ENCODE assay signal across 16 cellular contexts in the genomic region with DNA sequence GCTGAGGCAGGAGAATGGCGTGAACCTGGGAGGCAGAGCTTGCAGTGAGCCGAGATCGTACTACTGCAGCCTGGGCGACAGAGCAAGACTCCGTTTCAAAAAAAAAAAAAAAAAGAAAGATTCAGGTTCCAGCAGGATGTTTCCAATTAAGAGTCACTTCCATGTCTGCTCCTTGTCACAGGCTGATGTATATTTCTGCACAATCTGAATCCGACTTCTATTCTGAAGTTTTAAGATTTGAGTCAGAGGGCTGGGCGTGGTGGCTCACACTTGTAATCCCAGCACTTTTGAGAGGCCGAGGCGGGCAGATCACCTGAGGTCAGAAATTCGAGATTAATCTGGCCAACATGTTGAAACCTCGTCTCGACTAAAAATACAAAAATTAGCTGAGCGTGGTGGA.
"Had no signal": no experiment of that assay in that cellular context is flagged by ENCODE, and none has a peak within 500 bp of the region (broad histone marks: within the 10 kb centered on the region; RNA-seq: fewer than 3 reads in every experiment).

No MANE protein-coding gene starts in this region.

- H3K4me3 ChIP-seq: cardiac muscle cell, dorsolateral prefrontal cortex, hepatocyte, neural progenitor cell, ovary, tibial nerve, vagina had no signal

- H3K4me3 Mint-ChIP-seq: activated CD8-positive, alpha-beta memory T cell treated with anti-CD3 and anti-CD28 coated beads, Interleukin-2, amount 10 ng/mL, durations not matched to agents 7 days and 5 days; activated naive CD4-positive, alpha-beta T cell treated with anti-CD3 and anti-CD28 coated beads, Interleukin-2, amount 50 U/mL, for 24 hours; naive B cell; neural progenitor cell had no signal

- H3K36me3 ChIP-seq: ovary had no signal

- H3K4me2 ChIP-seq: hepatocyte, neural progenitor cell had no signal

- ATAC-seq: activated CD8-positive, alpha-beta memory T cell treated with anti-CD3 and anti-CD28 coated beads, Interleukin-2, amount 10 ng/mL, durations not matched to agents 7 days and 5 days; left lobe of liver had no signal

- H3K4me1 Mint-ChIP-seq: activated CD8-positive, alpha-beta memory T cell treated with anti-CD3 and anti-CD28 coated beads, Interleukin-2, amount 10 ng/mL, durations not matched to agents 7 days and 5 days; neural progenitor cell had no signal

- H3K9me3 ChIP-seq: ovary, tibial nerve, vagina had no signal

- H3K27me3 ChIP-seq: cardiac muscle cell, dorsolateral prefrontal cortex, hepatocyte, neural progenitor cell, ovary, tibial nerve, vagina had no signal

- H3K9me3 Mint-ChIP-seq: activated naive CD4-positive, alpha-beta T cell treated with anti-CD3 and anti-CD28 coated beads, Interleukin-2, amount 50 U/mL, for 24 hours; naive B cell; neural progenitor cell had no signal

- H3K4me1 ChIP-seq: neural progenitor cell, tibial nerve, vagina had no signal

- H3K36me3 Mint-ChIP-seq: activated naive CD4-positive, alpha-beta T cell treated with anti-CD3 and anti-CD28 coated beads, Interleukin-2, amount 50 U/mL, for 24 hours; naive B cell had no signal

- H2AFZ ChIP-seq: hepatocyte, neural progenitor cell had no signal

- DNase-seq: activated CD4-positive, alpha-beta T cell treated with anti-CD3 and anti-CD28 coated beads, Interleukin-2, amount 50 U/mL, for 48 hours; activated CD8-positive, alpha-beta memory T cell treated with anti-CD3 and anti-CD28 coated beads, Interleukin-2, amount 10 ng/mL, durations not matched to agents 7 days and 5 days; activated effector memory CD4-positive, alpha-beta T cell treated with Interleukin-2 at 50 U/mL for 16 hours; activated T-cell treated with anti-CD3 and anti-CD28 coated beads, Interleukin-2, amount 50 U/mL, for 1 hour; dorsolateral prefrontal cortex; naive B cell; ovary; stimulated activated CD4-positive, alpha-beta T cell treated with anti-CD3 and anti-CD28 coated beads, Interleukin-12 subunit alpha, Interleukin-12 subunit beta, amount 100 ng/mL, for 4 hours; stimulated activated CD4-positive, alpha-beta T cell treated with anti-CD3 and anti-CD28 coated beads, Interleukin-2, amount 100 ng/mL, for 24 hours had no signal

- H3K27me3 Mint-ChIP-seq: activated CD8-positive, alpha-beta memory T cell treated with anti-CD3 and anti-CD28 coated beads, Interleukin-2, amount 10 ng/mL, durations not matched to agents 7 days and 5 days; activated naive CD4-positive, alpha-beta T cell treated with anti-CD3 and anti-CD28 coated beads, Interleukin-2, amount 50 U/mL, for 24 hours; naive B cell had no signal

- H3K79me2 ChIP-seq: hepatocyte had no signal

- H3K27ac Mint-ChIP-seq: activated CD8-positive, alpha-beta memory T cell treated with anti-CD3 and anti-CD28 coated beads, Interleukin-2, amount 10 ng/mL, durations not matched to agents 7 days and 5 days; activated naive CD4-positive, alpha-beta T cell treated with anti-CD3 and anti-CD28 coated beads, Interleukin-2, amount 50 U/mL, for 24 hours; neural progenitor cell had no signal

- H3K9ac ChIP-seq: neural progenitor cell had no signal

- H3K27ac ChIP-seq: cardiac muscle cell, dorsolateral prefrontal cortex, hepatocyte, neural progenitor cell, ovary, tibial nerve, vagina had no signal
